In genomic region chr7:155660059-155660757, GRCh38 we compare ENCODE assay signal across 10 cellular contexts. TPM values are rescaled to one million over a fixed set of nuclear protein-coding genes. Genes with fewer than 3 reads are reported as not detected.
DNase-seq lines count a peak whose midpoint lies in the region; ATAC-seq lines count a peak whose summit lies in the region.
"Had no signal": no experiment of that assay in that cellular context is flagged by ENCODE, and none has a peak within 500 bp of the region (broad histone marks: within the 10 kb centered on the region; RNA-seq: fewer than 3 reads in every experiment).

No MANE protein-coding gene starts in this region.

- peak overlapping the region; percentile 86 for H3K27ac Mint-ChIP-seq in activated T-cell treated with anti-CD3 and anti-CD28 coated beads, Interleukin-2, amount 50 U/mL, for 24 hours

- H2BK120ac ChIP-seq in trophoblast cell (ENCODE audit: insufficient read depth, low read length, poor library complexity), result no peak overlapping the region

- H3K18ac ChIP-seq in trophoblast cell (ENCODE audit: low read length), result peak overlapping the region; percentile 46

- H3K79me2 ChIP-seq in trophoblast cell (ENCODE audit: control insufficient read depth, insufficient read depth, low read length, poor library complexity), result peaks cover 14% of the 10 kb centered on the region

- H2BK5ac ChIP-seq in trophoblast cell (ENCODE audit: low read depth, low read length, poor library complexity), result no peak overlapping the region

- H3K9me3 Mint-ChIP-seq in activated T-cell treated with anti-CD3 and anti-CD28 coated beads, Interleukin-2, amount 50 U/mL, for 24 hours, result no peaks in the 10 kb centered on the region

- H3K9me3 ChIP-seq in trophoblast cell (ENCODE audit: insufficient read depth, low read depth, low read length), result peaks cover 3% of the 10 kb centered on the region

- H2AK5ac ChIP-seq in trophoblast cell (ENCODE audit: low read length), result no peak overlapping the region

- DNase-seq in activated T-cell treated with anti-CD3 and anti-CD28 coated beads, Interleukin-2, amount 50 U/mL, for 24 hours, result no peak
- DNase-seq in activated T-cell treated with anti-CD3 and anti-CD28 coated beads, Interleukin-2, amount 50 U/mL, for 48 hours, result no peak
- peak; percentile 40 for DNase-seq in M059J (ENCODE audit: low read depth)
- DNase-seq in trophoblast cell, result peak in 1 of 2 donors; percentile 46
- DNase-seq in AG08396 (ENCODE audit: low spot score), result no peak
- no peak for DNase-seq in NCI-H2196 treated with DMSO at 0.1 percent for 48 hours (lab: John Stamatoyannopoulos, UW; ENCODE audit: unreplicated experiment)
- DNase-seq in left lobe of liver (ENCODE audit: low spot score), result no peak
- DNase-seq: GM23248; naive thymus-derived CD8-positive, alpha-beta T cell had no signal

- WGBS in trophoblast cell (ENCODE audit: extremely low coverage, insufficient coverage, insufficient read length), result no CpG with 5 or more reads among the region's 5 CpGs

- H4K91ac ChIP-seq in trophoblast cell (ENCODE audit: low read depth, low read length), result no peak overlapping the region

- no peak overlapping the region for H3K27ac ChIP-seq in trophoblast cell (ENCODE audit: low read depth, low read length)
- H3K27ac ChIP-seq: GM23248 had no signal

- no peaks in the 10 kb centered on the region for H3K79me1 ChIP-seq in trophoblast cell (ENCODE audit: low read length)

- H3K23ac ChIP-seq in trophoblast cell (ENCODE audit: low read length), result no peak overlapping the region

- peak overlapping the region; percentile 29 for H3K4me3 Mint-ChIP-seq in activated T-cell treated with anti-CD3 and anti-CD28 coated beads, Interleukin-2, amount 50 U/mL, for 24 hours

- H3K14ac ChIP-seq in trophoblast cell (ENCODE audit: low read length), result no peak overlapping the region

- H3K36me3 ChIP-seq in trophoblast cell (ENCODE audit: control insufficient read depth in 1 of 2, insufficient read depth in 2 of 2, low read length in 2 of 2), result peaks cover 3 to 4% of the 10 kb centered on the region in 2 experiments

- H3K27me3 Mint-ChIP-seq in activated T-cell treated with anti-CD3 and anti-CD28 coated beads, Interleukin-2, amount 50 U/mL, for 24 hours, result no peaks in the 10 kb centered on the region
- H3K27me3 Mint-ChIP-seq: naive thymus-derived CD8-positive, alpha-beta T cell had no signal

- no peak overlapping the region for H3K9ac ChIP-seq in trophoblast cell (ENCODE audit: low read length)
- H3K9ac ChIP-seq: GM23248 had no signal

- peaks cover 85% of the 10 kb centered on the region for H3K4me1 Mint-ChIP-seq in activated T-cell treated with anti-CD3 and anti-CD28 coated beads, Interleukin-2, amount 50 U/mL, for 24 hours (ENCODE audit: low read depth)

- H3K4me3 ChIP-seq in trophoblast cell (ENCODE audit: low read depth, low read length), result no peak overlapping the region
- H3K4me3 ChIP-seq: GM23248 had no signal

- H2BK12ac ChIP-seq in trophoblast cell (ENCODE audit: low read length), result no peak overlapping the region

- no peak overlapping the region for H2AFZ ChIP-seq in trophoblast cell (ENCODE audit: insufficient read depth, low read length, poor library complexity)
- H2AFZ ChIP-seq: GM23248 had no signal

- H3K4ac ChIP-seq in trophoblast cell (ENCODE audit: low read depth, low read length), result peak overlapping the region; percentile 98

- no peak overlapping the region for H4K8ac ChIP-seq in trophoblast cell (ENCODE audit: low read depth, low read length)

- ATAC-seq in HG02623 (IDR thresholded peaks at IDR 0.05; ENCODE audit: unreplicated experiment) (peak; percentile 84), left lobe of liver (no peak)
- ATAC-seq: naive thymus-derived CD8-positive, alpha-beta T cell had no signal

- H3K27me3 ChIP-seq in trophoblast cell (ENCODE audit: insufficient read depth, low read length), result no peaks in the 10 kb centered on the region

- H3K36me3 Mint-ChIP-seq in activated T-cell treated with anti-CD3 and anti-CD28 coated beads, Interleukin-2, amount 50 U/mL, for 24 hours (ENCODE audit: low read depth), result peaks cover 47% of the 10 kb centered on the region

- no peak overlapping the region for H3K4me2 ChIP-seq in trophoblast cell (ENCODE audit: low read length)

- H3K4me1 ChIP-seq in trophoblast cell (ENCODE audit: control insufficient read depth in 1 of 2, insufficient read depth in 2 of 2, low read length in 2 of 2), result peaks cover 0 to 3% of the 10 kb centered on the region in 2 experiments

- no peak overlapping the region for H4K12ac ChIP-seq in trophoblast cell (ENCODE audit: low read depth, low read length)

RNA-seq across cellular contexts. Expression of gene RBM33, which starts 15.7 kb away (rescaled TPM):
- 8.3 and 15.5 TPM in 2 replicates for total RNA-seq in M059J (2014; rRNA removed; shearing (Covaris generic))
- polyA plus RNA-seq in trophoblast cell (2013), result 28.0 and 29.0 TPM in 2 replicates
- 40.6 TPM for total RNA-seq in left lobe of liver
